20 cellular contexts compared by ENCODE assay signal in the genomic region with DNA sequence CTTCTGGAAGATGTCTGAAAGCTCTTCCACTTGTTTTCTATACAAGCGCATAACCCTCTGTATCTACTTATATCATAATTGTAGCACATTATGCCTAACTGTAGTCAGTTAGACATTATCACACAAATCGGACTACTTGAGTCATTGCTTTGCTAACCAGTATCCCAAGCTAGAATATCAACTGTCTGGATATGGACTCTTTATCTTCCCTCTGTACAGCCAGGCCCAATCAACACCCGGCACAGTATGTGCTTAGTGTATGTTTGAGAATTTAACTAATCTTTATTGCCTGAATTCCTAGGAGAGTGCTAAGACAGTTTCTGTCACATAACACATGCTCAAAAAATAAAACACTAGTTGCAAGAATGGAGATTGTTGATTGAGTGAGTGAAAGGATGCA.
"Had no signal": no experiment of that assay in that cellular context is flagged by ENCODE, and none has a peak within 500 bp of the region (broad histone marks: within the 10 kb centered on the region; RNA-seq: fewer than 3 reads in every experiment).

No MANE protein-coding gene starts in this region.

- H3K27me3 Mint-ChIP-seq: effector memory CD8-positive, alpha-beta T cell; progenitor cell of endocrine pancreas had no signal

- H3K9ac ChIP-seq: parathyroid adenoma had no signal

- H3K27ac Mint-ChIP-seq: effector memory CD8-positive, alpha-beta T cell; natural killer cell; progenitor cell of endocrine pancreas had no signal

- H3K27me3 ChIP-seq: esophagus squamous epithelium, right lobe of liver, spleen, stomach, thyroid gland, upper lobe of left lung had no signal

- H3K27ac ChIP-seq: esophagus squamous epithelium, lower lobe of right lung, parathyroid adenoma, right lobe of liver, spleen, stomach, thyroid gland, upper lobe of left lung had no signal

- H3K9me3 ChIP-seq: esophagus squamous epithelium, lower lobe of right lung, right lobe of liver, spleen, stomach, thyroid gland, upper lobe of left lung had no signal

- H3K36me3 Mint-ChIP-seq: natural killer cell had no signal

- H3K79me2 ChIP-seq: parathyroid adenoma had no signal

- ATAC-seq: effector memory CD8-positive, alpha-beta T cell; left ventricle myocardium superior; lower lobe of right lung; natural killer cell; right lobe of liver had no signal

- H3K4me3 ChIP-seq: esophagus squamous epithelium, lower lobe of right lung, right lobe of liver, spleen, stomach, thyroid gland, upper lobe of left lung had no signal

- H3K9me3 Mint-ChIP-seq: effector memory CD8-positive, alpha-beta T cell had no signal

- H3K4me3 Mint-ChIP-seq: effector memory CD8-positive, alpha-beta T cell; natural killer cell had no signal

- DNase-seq: cerebellar nuclear complex; cortex of kidney; effector memory CD8-positive, alpha-beta T cell; erythroblast; esophagus squamous epithelium; left ventricle myocardium superior; lower lobe of right lung; natural killer cell; right lobe of liver; spleen; stimulated activated CD4-positive, alpha-beta T cell treated with anti-CD3 and anti-CD28 coated beads, Interleukin-4, amount 100 ng/mL, for 4 hours; stimulated activated naive CD4-positive, alpha-beta T cell; stomach; thyroid gland; upper lobe of left lung had no signal

- H2AFZ ChIP-seq: parathyroid adenoma had no signal

- H3K4me1 ChIP-seq: lower lobe of right lung, parathyroid adenoma, right lobe of liver, spleen, stomach, thyroid gland, upper lobe of left lung had no signal

- H3K4me1 Mint-ChIP-seq: natural killer cell had no signal

- H3K36me3 ChIP-seq: esophagus squamous epithelium, lower lobe of right lung, right lobe of liver, spleen, stomach, thyroid gland, upper lobe of left lung had no signal

- FAIRE-seq: endometrium, frontal cortex, urothelium cell line had no signal
